Comparison of ENCODE assay signal across 1 cellular context in genomic region chr17:31919802-31920525, GRCh38.
TF ChIP-seq lines count a peak whose summit lies in the region.

No MANE protein-coding gene starts in this region.

TF ChIP-seq in IMR-90, 13 proteins besides CTCF, POLR2A, EP300 and RAD21:
- TF ChIP-seq FOS (IDR thresholded peaks at IDR 0.05; ENCODE audit: low read depth, low read length) (0 out of 2 replicates have a peak, but pooled peaks have one; percentile 12), MAFK (IDR thresholded peaks at IDR 0.05; ENCODE audit: low read depth, low read length) (no peak)
